Comparison of ENCODE assay signal across 1 cellular context in genomic region chr6:53348436-53349208, GRCh38.
TF ChIP-seq lines count a peak whose summit lies in the region.

A gene with protein sequence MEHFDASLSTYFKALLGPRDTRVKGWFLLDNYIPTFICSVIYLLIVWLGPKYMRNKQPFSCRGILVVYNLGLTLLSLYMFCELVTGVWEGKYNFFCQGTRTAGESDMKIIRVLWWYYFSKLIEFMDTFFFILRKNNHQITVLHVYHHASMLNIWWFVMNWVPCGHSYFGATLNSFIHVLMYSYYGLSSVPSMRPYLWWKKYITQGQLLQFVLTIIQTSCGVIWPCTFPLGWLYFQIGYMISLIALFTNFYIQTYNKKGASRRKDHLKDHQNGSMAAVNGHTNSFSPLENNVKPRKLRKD (minus strand): TSS chr6:53348950. CDS start chr6:53295699, 53,251 bp downstream.

TF ChIP-seq in HEK293, 187 proteins besides CTCF, POLR2A, EP300 and RAD21 (continued from another document):
- TF ChIP-seq YY1 (tag by site-specific recombination; IDR thresholded peaks at IDR 0.05) = peak; percentile 61
- peak; percentile 96 for TF ChIP-seq IKZF3 (tag by site-specific recombination; IDR thresholded peaks at IDR 0.05)
- peak; percentile 48; the same call in 1 of the 2 replicates for TF ChIP-seq ZNF610 (tag by site-specific recombination; IDR thresholded peaks at IDR 0.05; ENCODE audit: borderline replicate concordance)
- no peak for TF ChIP-seq ZNF155 (tag by site-specific recombination; IDR thresholded peaks at IDR 0.05)
- TF ChIP-seq ZNF112 (tag by site-specific recombination; IDR thresholded peaks at IDR 0.05) = no peak
- TF ChIP-seq ZEB2 (tag by site-specific recombination; IDR thresholded peaks at IDR 0.05) = peak; percentile 76
